In genomic region chr12:96061864-96062453, GRCh38 we compare ENCODE assay signal across 8 cellular contexts. TPM values are rescaled to one million over a fixed set of nuclear protein-coding genes. Genes with fewer than 3 reads are reported as not detected.
DNase-seq lines count a peak whose midpoint lies in the region; ATAC-seq and TF ChIP-seq lines count a peak whose summit lies in the region.

No MANE protein-coding gene starts in this region.

- H3K27ac ChIP-seq in mesendoderm (ENCODE audit: low read depth, low read length), result no peak overlapping the region

- H3K4me2 ChIP-seq in mesendoderm (ENCODE audit: low read length), result no peak overlapping the region

- no peak overlapping the region for H3K18ac ChIP-seq in mesendoderm (ENCODE audit: low read length)

- no peak overlapping the region for H3K4ac ChIP-seq in mesendoderm (ENCODE audit: low read depth, low read length)

- H3K56ac ChIP-seq in mesendoderm (ENCODE audit: low read length), result no peak overlapping the region

- H3K23ac ChIP-seq in mesendoderm (ENCODE audit: low read length), result no peak overlapping the region

- H3K36me3 ChIP-seq in mesendoderm (ENCODE audit: control insufficient read depth, insufficient read depth, low read length), result no peaks in the 10 kb centered on the region

- no peak overlapping the region for H4K8ac ChIP-seq in mesendoderm (ENCODE audit: low read depth, low read length)

- H2BK120ac ChIP-seq in mesendoderm (ENCODE audit: low read depth, low read length), result no peak overlapping the region

- no peaks in the 10 kb centered on the region for H3K79me2 ChIP-seq in mesendoderm (ENCODE audit: control insufficient read depth, insufficient read depth, low read length)

- H2AK5ac ChIP-seq in mesendoderm (ENCODE audit: low read length), result no peak overlapping the region

- no peaks in the 10 kb centered on the region for H3K79me1 ChIP-seq in mesendoderm (ENCODE audit: low read length)

- TF ChIP-seq CTCF in AG10803 (conservative IDR thresholded peaks at IDR 0.05; ENCODE audit: low read length), result peak; percentile 89

- H3K27me3 ChIP-seq in mesendoderm (ENCODE audit: insufficient read depth, low read length, poor library complexity), result no peaks in the 10 kb centered on the region

- H4K5ac ChIP-seq in mesendoderm (ENCODE audit: low read length), result no peak overlapping the region

- no peak overlapping the region for H2BK5ac ChIP-seq in mesendoderm (ENCODE audit: low read length)

- H2BK15ac ChIP-seq in mesendoderm (replicated peaks; ENCODE audit: low read depth), result no peak overlapping the region

- H3K9ac ChIP-seq in mesendoderm (ENCODE audit: low read length), result no peak overlapping the region

- no CpG with 5 or more reads among the region's 4 CpGs for WGBS in mesendoderm (ENCODE audit: extremely low coverage, insufficient coverage, low lambda C conversion rate)

- DNase-seq in AG10803 (ENCODE audit: low read depth) (peak; percentile 88), NCI-H69 (lab: John Stamatoyannopoulos, UW) (peak; percentile 89), mesendoderm (peak; percentile 87)
- DNase-seq in activated CD4-positive, alpha-beta T cell treated with anti-CD3 and anti-CD28 coated beads, Interleukin-2, amount 50 U/mL, for 4 hours, result peak; percentile 73 to 75
- DNase-seq in effector CD4-positive, alpha-beta T cell, result peak; percentile 71
- peak; percentile 45 to 59 for DNase-seq in stimulated activated CD8-positive, alpha-beta memory T cell treated with anti-CD3 and anti-CD28 coated beads, Interleukin-2, amount 100 ng/mL, for 48 hours (ENCODE audit: low read depth in 2 of 2)

- peak; percentile 79 for ATAC-seq in GM18867 (IDR thresholded peaks at IDR 0.05; ENCODE audit: unreplicated experiment)
- ATAC-seq in HG03280 (IDR thresholded peaks at IDR 0.05; ENCODE audit: unreplicated experiment), result peak; percentile 82

- H3K4me3 ChIP-seq in AG10803 (ENCODE audit: low read length), result no peak overlapping the region
- H3K4me3 ChIP-seq in mesendoderm (ENCODE audit: low read length), result no peak overlapping the region

- H3K4me1 ChIP-seq in mesendoderm (ENCODE audit: control insufficient read depth, low read depth, low read length), result no peaks in the 10 kb centered on the region

RNA-seq across cellular contexts. Expression of gene LTA4H, which starts 26.6 kb away (rescaled TPM):
- polyA plus RNA-seq in mesendoderm (2013, experiment 1 of 2), result 120 TPM
- 121 TPM for polyA plus RNA-seq in mesendoderm (2013, experiment 2 of 2)
